Comparison of ENCODE assay signal across 16 cellular contexts in genomic region chr7:38781991-38782390, GRCh38.
"Had no signal": no experiment of that assay in that cellular context is flagged by ENCODE, and none has a peak within 500 bp of the region (broad histone marks: within the 10 kb centered on the region; RNA-seq: fewer than 3 reads in every experiment).

No MANE protein-coding gene starts in this region.

- H3K4me1 ChIP-seq: foreskin keratinocyte, left lung, thyroid gland had no signal

- H3K4me3 ChIP-seq: left lung, thyroid gland had no signal

- H3K27me3 ChIP-seq: foreskin keratinocyte, left lung, thyroid gland had no signal

- DNase-seq: activated B cell treated with CpG ODN at 0.5 μM for 24 hours; activated CD4-positive, alpha-beta T cell treated with anti-CD3 and anti-CD28 coated beads for 48 hours; activated CD8-positive, alpha-beta T cell treated with anti-CD3 and anti-CD28 coated beads for 36 hours; activated naive CD4-positive, alpha-beta T cell treated with anti-CD3 and anti-CD28 coated beads, Interleukin-2, amount 10 ng/mL, durations not matched to agents 7 days and 5 days; activated naive CD8-positive, alpha-beta T cell treated with anti-CD3 and anti-CD28 coated beads, Interleukin-2, amount 50 U/mL, for 24 hours; activated T-cell treated with anti-CD3 and anti-CD28 coated beads, Interleukin-2, amount 50 U/mL, for 24 hours; anterior cingulate cortex; caudate nucleus; foreskin keratinocyte; hippocampal formation; left lung; midbrain; nephron progenitor cell; stimulated activated naive CD4-positive, alpha-beta T cell treated with Interleukin-2 at 50 U/mL for 16 hours; thyroid gland had no signal

- H3K36me3 ChIP-seq: thyroid gland had no signal

- ATAC-seq: activated CD8-positive, alpha-beta T cell treated with anti-CD3 and anti-CD28 coated beads for 36 hours; activated naive CD8-positive, alpha-beta T cell treated with anti-CD3 and anti-CD28 coated beads, Interleukin-2, amount 50 U/mL, for 24 hours; foreskin keratinocyte; left lung had no signal

- H3K9me3 ChIP-seq: left lung, thyroid gland had no signal

- H3K27ac ChIP-seq: epithelial cell of prostate, foreskin keratinocyte, left lung, thyroid gland had no signal
